ENCODE assay signal across 1 cellular context in the genomic region with DNA sequence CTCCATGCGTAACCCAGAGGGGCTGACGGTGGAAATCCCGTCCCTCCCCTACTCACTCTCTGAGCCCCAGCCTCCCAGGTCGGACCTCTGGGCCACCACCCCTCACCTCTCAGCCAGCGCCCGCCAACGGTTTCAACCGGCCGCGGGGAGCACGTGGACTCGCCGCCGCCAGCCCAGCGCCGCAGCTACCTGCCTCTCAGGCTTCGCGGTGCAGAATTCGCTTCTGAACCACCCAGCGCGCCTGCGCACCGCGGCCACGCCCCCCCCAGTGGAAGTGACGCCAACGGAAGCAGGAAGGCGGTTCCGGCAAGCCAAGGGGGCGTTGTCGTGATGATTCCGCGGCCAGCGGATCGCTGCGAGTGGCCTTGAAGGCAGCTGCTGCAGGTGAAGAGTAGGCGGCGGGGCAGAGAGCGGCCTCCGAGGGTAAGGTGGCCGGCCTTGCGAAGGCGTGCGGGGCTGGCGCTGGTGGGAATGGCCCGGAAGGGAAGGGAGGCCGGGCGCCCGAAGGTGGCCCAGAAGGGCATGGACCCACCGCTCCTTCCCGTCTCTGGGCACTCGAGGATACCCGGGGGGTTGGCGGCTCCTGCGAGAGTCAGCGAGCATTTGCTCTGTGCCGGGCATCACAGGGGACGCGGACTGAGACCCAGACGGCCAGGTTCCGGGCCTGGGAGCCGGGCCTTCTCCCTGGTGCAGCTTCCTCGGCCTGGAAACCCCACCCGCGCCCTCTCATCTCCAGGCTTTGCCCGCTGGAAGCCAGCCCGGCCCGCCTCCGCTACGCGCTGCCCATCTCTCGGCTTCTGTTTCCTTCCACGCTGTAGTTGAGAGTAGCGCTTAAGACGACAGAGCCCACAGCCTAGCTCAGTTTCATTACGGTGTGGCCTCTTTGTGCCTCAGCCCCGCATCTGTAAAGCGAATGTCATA.
TF ChIP-seq lines count a peak whose summit lies in the region.

TSS of gene LYAR (minus strand) at position 225 of the 921 bp plus-strand sequence. CDS start 6,412 bp downstream, outside the sequence.
A gene with protein sequence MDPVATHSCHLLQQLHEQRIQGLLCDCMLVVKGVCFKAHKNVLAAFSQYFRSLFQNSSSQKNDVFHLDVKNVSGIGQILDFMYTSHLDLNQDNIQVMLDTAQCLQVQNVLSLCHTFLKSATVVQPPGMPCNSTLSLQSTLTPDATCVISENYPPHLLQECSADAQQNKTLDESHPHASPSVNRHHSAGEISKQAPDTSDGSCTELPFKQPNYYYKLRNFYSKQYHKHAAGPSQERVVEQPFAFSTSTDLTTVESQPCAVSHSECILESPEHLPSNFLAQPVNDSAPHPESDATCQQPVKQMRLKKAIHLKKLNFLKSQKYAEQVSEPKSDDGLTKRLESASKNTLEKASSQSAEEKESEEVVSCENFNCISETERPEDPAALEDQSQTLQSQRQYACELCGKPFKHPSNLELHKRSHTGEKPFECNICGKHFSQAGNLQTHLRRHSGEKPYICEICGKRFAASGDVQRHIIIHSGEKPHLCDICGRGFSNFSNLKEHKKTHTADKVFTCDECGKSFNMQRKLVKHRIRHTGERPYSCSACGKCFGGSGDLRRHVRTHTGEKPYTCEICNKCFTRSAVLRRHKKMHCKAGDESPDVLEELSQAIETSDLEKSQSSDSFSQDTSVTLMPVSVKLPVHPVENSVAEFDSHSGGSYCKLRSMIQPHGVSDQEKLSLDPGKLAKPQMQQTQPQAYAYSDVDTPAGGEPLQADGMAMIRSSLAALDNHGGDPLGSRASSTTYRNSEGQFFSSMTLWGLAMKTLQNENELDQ (plus strand): TSS at position 322 of the 921 bp plus-strand sequence. CDS start 9,695 bp downstream, outside the sequence.

TF ChIP-seq in GM12878, 131 proteins besides CTCF, POLR2A, EP300 and RAD21 (continued from another document and continues in another):
- TF ChIP-seq CEBPZ (IDR thresholded peaks at IDR 0.05; ENCODE audit: low read depth, low read length) (no peak), HDAC2 (IDR thresholded peaks at IDR 0.05) (no peak), SIX5 (IDR thresholded peaks at IDR 0.05; ENCODE audit: low read depth, low read length, severe bottlenecking) (no peak), JUND (IDR thresholded peaks at IDR 0.05; ENCODE audit: low read depth, low read length) (no peak), TCF12 (IDR thresholded peaks at IDR 0.05; ENCODE audit: low read depth, low read length) (no peak), REST (IDR thresholded peaks at IDR 0.05; ENCODE audit: low read depth, low read length) (no peak), IKZF1 (conservative IDR thresholded peaks at IDR 0.05) (peak; percentile 61), EZH2 (IDR thresholded peaks at IDR 0.05; ENCODE audit: borderline replicate concordance, control insufficient read depth, low read depth, low read length) (no peak), GABPA (IDR thresholded peaks at IDR 0.05; ENCODE audit: low read depth) (peak; percentile 87), POLR2AphosphoS5 (IDR thresholded peaks at IDR 0.05; ENCODE audit: low read length) (peak; percentile 85), SRF (IDR thresholded peaks at IDR 0.05; ENCODE audit: low read depth in 2 of 2, low read length in 2 of 2) (no peak), ZNF622 (IDR thresholded peaks at IDR 0.05) (no peak), BACH1 (IDR thresholded peaks at IDR 0.05; ENCODE audit: borderline replicate concordance) (peak; percentile 51; the same call in 1 of the 2 replicates), SMAD1 (IDR thresholded peaks at IDR 0.05; ENCODE audit: low read depth, partially characterized antibody) (no peak), CUX1 (IDR thresholded peaks at IDR 0.05; ENCODE audit: insufficient replicate concordance, low read depth, low read length) (no peak), BRCA1 (IDR thresholded peaks at IDR 0.05; ENCODE audit: low read depth, low read length) (no peak), CBFB (IDR thresholded peaks at IDR 0.05; ENCODE audit: low read depth) (no peak)
- TF ChIP-seq, protein P1, sequence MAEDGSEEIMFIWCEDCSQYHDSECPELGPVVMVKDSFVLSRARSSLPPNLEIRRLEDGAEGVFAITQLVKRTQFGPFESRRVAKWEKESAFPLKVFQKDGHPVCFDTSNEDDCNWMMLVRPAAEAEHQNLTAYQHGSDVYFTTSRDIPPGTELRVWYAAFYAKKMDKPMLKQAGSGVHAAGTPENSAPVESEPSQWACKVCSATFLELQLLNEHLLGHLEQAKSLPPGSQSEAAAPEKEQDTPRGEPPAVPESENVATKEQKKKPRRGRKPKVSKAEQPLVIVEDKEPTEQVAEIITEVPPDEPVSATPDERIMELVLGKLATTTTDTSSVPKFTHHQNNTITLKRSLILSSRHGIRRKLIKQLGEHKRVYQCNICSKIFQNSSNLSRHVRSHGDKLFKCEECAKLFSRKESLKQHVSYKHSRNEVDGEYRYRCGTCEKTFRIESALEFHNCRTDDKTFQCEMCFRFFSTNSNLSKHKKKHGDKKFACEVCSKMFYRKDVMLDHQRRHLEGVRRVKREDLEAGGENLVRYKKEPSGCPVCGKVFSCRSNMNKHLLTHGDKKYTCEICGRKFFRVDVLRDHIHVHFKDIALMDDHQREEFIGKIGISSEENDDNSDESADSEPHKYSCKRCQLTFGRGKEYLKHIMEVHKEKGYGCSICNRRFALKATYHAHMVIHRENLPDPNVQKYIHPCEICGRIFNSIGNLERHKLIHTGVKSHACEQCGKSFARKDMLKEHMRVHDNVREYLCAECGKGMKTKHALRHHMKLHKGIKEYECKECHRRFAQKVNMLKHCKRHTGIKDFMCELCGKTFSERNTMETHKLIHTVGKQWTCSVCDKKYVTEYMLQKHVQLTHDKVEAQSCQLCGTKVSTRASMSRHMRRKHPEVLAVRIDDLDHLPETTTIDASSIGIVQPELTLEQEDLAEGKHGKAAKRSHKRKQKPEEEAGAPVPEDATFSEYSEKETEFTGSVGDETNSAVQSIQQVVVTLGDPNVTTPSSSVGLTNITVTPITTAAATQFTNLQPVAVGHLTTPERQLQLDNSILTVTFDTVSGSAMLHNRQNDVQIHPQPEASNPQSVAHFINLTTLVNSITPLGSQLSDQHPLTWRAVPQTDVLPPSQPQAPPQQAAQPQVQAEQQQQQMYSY (CRISPR knock-in tag; IDR thresholded peaks at IDR 0.05): no peak
- TF ChIP-seq, protein P2, sequence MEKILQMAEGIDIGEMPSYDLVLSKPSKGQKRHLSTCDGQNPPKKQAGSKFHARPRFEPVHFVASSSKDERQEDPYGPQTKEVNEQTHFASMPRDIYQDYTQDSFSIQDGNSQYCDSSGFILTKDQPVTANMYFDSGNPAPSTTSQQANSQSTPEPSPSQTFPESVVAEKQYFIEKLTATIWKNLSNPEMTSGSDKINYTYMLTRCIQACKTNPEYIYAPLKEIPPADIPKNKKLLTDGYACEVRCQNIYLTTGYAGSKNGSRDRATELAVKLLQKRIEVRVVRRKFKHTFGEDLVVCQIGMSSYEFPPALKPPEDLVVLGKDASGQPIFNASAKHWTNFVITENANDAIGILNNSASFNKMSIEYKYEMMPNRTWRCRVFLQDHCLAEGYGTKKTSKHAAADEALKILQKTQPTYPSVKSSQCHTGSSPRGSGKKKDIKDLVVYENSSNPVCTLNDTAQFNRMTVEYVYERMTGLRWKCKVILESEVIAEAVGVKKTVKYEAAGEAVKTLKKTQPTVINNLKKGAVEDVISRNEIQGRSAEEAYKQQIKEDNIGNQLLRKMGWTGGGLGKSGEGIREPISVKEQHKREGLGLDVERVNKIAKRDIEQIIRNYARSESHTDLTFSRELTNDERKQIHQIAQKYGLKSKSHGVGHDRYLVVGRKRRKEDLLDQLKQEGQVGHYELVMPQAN (conservative IDR thresholded peaks at IDR 0.05): peak; percentile 95
- TF ChIP-seq, protein P3, sequence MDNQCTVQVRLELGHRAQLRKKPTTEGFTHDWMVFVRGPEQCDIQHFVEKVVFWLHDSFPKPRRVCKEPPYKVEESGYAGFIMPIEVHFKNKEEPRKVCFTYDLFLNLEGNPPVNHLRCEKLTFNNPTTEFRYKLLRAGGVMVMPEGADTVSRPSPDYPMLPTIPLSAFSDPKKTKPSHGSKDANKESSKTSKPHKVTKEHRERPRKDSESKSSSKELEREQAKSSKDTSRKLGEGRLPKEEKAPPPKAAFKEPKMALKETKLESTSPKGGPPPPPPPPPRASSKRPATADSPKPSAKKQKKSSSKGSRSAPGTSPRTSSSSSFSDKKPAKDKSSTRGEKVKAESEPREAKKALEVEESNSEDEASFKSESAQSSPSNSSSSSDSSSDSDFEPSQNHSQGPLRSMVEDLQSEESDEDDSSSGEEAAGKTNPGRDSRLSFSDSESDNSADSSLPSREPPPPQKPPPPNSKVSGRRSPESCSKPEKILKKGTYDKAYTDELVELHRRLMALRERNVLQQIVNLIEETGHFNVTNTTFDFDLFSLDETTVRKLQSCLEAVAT (IDR thresholded peaks at IDR 0.05): no peak
- TF ChIP-seq, protein P4, sequence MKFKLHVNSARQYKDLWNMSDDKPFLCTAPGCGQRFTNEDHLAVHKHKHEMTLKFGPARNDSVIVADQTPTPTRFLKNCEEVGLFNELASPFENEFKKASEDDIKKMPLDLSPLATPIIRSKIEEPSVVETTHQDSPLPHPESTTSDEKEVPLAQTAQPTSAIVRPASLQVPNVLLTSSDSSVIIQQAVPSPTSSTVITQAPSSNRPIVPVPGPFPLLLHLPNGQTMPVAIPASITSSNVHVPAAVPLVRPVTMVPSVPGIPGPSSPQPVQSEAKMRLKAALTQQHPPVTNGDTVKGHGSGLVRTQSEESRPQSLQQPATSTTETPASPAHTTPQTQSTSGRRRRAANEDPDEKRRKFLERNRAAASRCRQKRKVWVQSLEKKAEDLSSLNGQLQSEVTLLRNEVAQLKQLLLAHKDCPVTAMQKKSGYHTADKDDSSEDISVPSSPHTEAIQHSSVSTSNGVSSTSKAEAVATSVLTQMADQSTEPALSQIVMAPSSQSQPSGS (IDR thresholded peaks at IDR 0.05; ENCODE audit: low read length): no peak
